In genomic region chr2:38775097-38775920, GRCh38 we compare ENCODE assay signal across 23 cellular contexts.
"Had no signal": no experiment of that assay in that cellular context is flagged by ENCODE, and none has a peak within 500 bp of the region (broad histone marks: within the 10 kb centered on the region; RNA-seq: fewer than 3 reads in every experiment).

No MANE protein-coding gene starts in this region.

- H3K27ac ChIP-seq: coronary artery, esophagus squamous epithelium, gastrocnemius medialis, left ventricle myocardium inferior, neutrophil, ovary, psoas muscle, right atrium auricular region, tibial nerve had no signal

- H3K4me3 ChIP-seq: coronary artery, esophagus squamous epithelium, gastrocnemius medialis, left ventricle myocardium inferior, ovary, psoas muscle, right atrium auricular region, tibial nerve had no signal

- H3K36me3 ChIP-seq: left ventricle myocardium inferior, neutrophil, ovary had no signal

- ATAC-seq: gastrocnemius medialis; naive thymus-derived CD4-positive, alpha-beta T cell; psoas muscle; stimulated activated effector memory CD8-positive, alpha-beta T cell treated with anti-CD3 and anti-CD28 coated beads, Interleukin-12 subunit alpha, Interleukin-12 subunit beta, amount 100 ng/mL, for 72 hours; stimulated activated naive CD8-positive, alpha-beta T cell treated with anti-CD3 and anti-CD28 coated beads, Interleukin-15, amount 100 ng/mL, for 72 hours had no signal

- DNase-seq: activated CD4-positive, alpha-beta memory T cell treated with anti-CD3 and anti-CD28 coated beads for 36 hours; activated CD4-positive, alpha-beta T cell treated with anti-CD3 and anti-CD28 coated beads for 48 hours; activated naive CD4-positive, alpha-beta T cell treated with Interleukin-2 at 50 U/mL for 16 hours; activated naive CD8-positive, alpha-beta T cell treated with anti-CD3 and anti-CD28 coated beads for 36 hours; activated T-cell treated with anti-CD3 and anti-CD28 coated beads, Interleukin-2, amount 50 U/mL, for 48 hours; amniotic stem cell; cerebellar nuclear complex; endodermal cell; esophagus squamous epithelium; gastrocnemius medialis; hippocampal formation; left ventricle myocardium inferior; naive thymus-derived CD4-positive, alpha-beta T cell; ovary; psoas muscle; stimulated activated CD4-positive, alpha-beta T cell treated with anti-CD3 and anti-CD28 coated beads, Interleukin-12 subunit alpha, Interleukin-12 subunit beta, amount 100 ng/mL, for 4 hours; stimulated activated naive CD8-positive, alpha-beta T cell treated with anti-CD3 and anti-CD28 coated beads, Interleukin-15, amount 100 ng/mL, for 72 hours had no signal

- H3K4me3 Mint-ChIP-seq: activated naive CD8-positive, alpha-beta T cell treated with anti-CD3 and anti-CD28 coated beads for 36 hours; endodermal cell; stimulated activated effector memory CD8-positive, alpha-beta T cell treated with anti-CD3 and anti-CD28 coated beads, Interleukin-12 subunit alpha, Interleukin-12 subunit beta, amount 100 ng/mL, for 72 hours; stimulated activated naive CD8-positive, alpha-beta T cell treated with anti-CD3 and anti-CD28 coated beads, Interleukin-15, amount 100 ng/mL, for 72 hours had no signal

- H3K27ac Mint-ChIP-seq: activated CD4-positive, alpha-beta memory T cell treated with anti-CD3 and anti-CD28 coated beads for 36 hours; activated naive CD8-positive, alpha-beta T cell treated with anti-CD3 and anti-CD28 coated beads for 36 hours; endodermal cell; naive thymus-derived CD4-positive, alpha-beta T cell; stimulated activated effector memory CD8-positive, alpha-beta T cell treated with anti-CD3 and anti-CD28 coated beads, Interleukin-12 subunit alpha, Interleukin-12 subunit beta, amount 100 ng/mL, for 72 hours; stimulated activated naive CD8-positive, alpha-beta T cell treated with anti-CD3 and anti-CD28 coated beads, Interleukin-15, amount 100 ng/mL, for 72 hours; T-helper 1 cell treated with Interleukin-12 subunit alpha and Interleukin-12 subunit beta and Interleukin-4 antibody, amounts not matched to agents 30 μg/mL and 1 μg/mL, for 36 hours had no signal

- H3K9me3 Mint-ChIP-seq: activated CD4-positive, alpha-beta memory T cell treated with anti-CD3 and anti-CD28 coated beads for 36 hours; activated naive CD8-positive, alpha-beta T cell treated with anti-CD3 and anti-CD28 coated beads for 36 hours; endodermal cell; naive thymus-derived CD4-positive, alpha-beta T cell; stimulated activated effector memory CD8-positive, alpha-beta T cell treated with anti-CD3 and anti-CD28 coated beads, Interleukin-12 subunit alpha, Interleukin-12 subunit beta, amount 100 ng/mL, for 72 hours; stimulated activated naive CD8-positive, alpha-beta T cell treated with anti-CD3 and anti-CD28 coated beads, Interleukin-15, amount 100 ng/mL, for 72 hours; T-helper 1 cell treated with Interleukin-12 subunit alpha and Interleukin-12 subunit beta and Interleukin-4 antibody, amounts not matched to agents 30 μg/mL and 1 μg/mL, for 36 hours had no signal

- H3K9me3 ChIP-seq: esophagus squamous epithelium, gastrocnemius medialis, left ventricle myocardium inferior, neutrophil, ovary, psoas muscle, right atrium auricular region, tibial nerve had no signal

- H3K27me3 ChIP-seq: esophagus squamous epithelium, gastrocnemius medialis, ovary, right atrium auricular region, tibial nerve had no signal
